ENCODE assay signal across 21 cellular contexts in genomic region chr14:100989924-100990323, GRCh38.
DNase-seq lines count a peak whose midpoint lies in the region; ATAC-seq and TF ChIP-seq lines count a peak whose summit lies in the region.
"Had no signal": no experiment of that assay in that cellular context is flagged by ENCODE, and none has a peak within 500 bp of the region (broad histone marks: within the 10 kb centered on the region; RNA-seq: fewer than 3 reads in every experiment).

No MANE protein-coding gene starts in this region.

- H3K36me3 Mint-ChIP-seq in natural killer cell treated with Interleukin-12 subunit alpha and Interleukin-12 subunit beta and Interleukin-15 and Interleukin-18, amount 100 ng/mL, for 72 hours: no peaks in the 10 kb centered on the region
- H3K36me3 Mint-ChIP-seq: CD8-positive, alpha-beta memory T cell had no signal

- H3K9me3 ChIP-seq in PC-3 (ENCODE audit: low read length): no peaks in the 10 kb centered on the region
- H3K9me3 ChIP-seq: BLaER1 had no signal

- no peaks in the 10 kb centered on the region for H3K36me3 ChIP-seq in PC-3 (ENCODE audit: low read depth, low read length)
- H3K36me3 ChIP-seq: BLaER1 had no signal

- H3K27me3 ChIP-seq in PC-3 (ENCODE audit: low read length): no peaks in the 10 kb centered on the region
- H3K27me3 ChIP-seq: BLaER1 had no signal

- H3K9me3 Mint-ChIP-seq in natural killer cell treated with Interleukin-12 subunit alpha and Interleukin-12 subunit beta and Interleukin-15 and Interleukin-18, amount 100 ng/mL, for 72 hours: no peaks in the 10 kb centered on the region

- no TSS peak for BruUV-seq in PC-3 (replicated peaks; lab: Mats Ljungman, UMichigan)

- no peaks in the 10 kb centered on the region for H3K79me2 ChIP-seq in PC-3 (ENCODE audit: low read length)

- intact Hi-C loops in PC-3 (cut with micrococcal nuclease): loop anchor here (5.0 to 10.0 kb wide), 3 partner anchors 67 to 225 kb away; no protein-coding TSS in a partner anchor

- CTCF ChIA-PET in PC-3 (lab: Charles Lee): no interaction called here

- H4K20me1 ChIP-seq in PC-3 (ENCODE audit: low read length): no peaks in the 10 kb centered on the region
- H4K20me1 ChIP-seq: BLaER1 had no signal

- POLR2A ChIA-PET in PC-3 (lab: Charles Lee; ENCODE audit: unreplicated experiment): no interaction called here

- H3K27ac Mint-ChIP-seq in natural killer cell treated with Interleukin-12 subunit alpha and Interleukin-12 subunit beta and Interleukin-15 and Interleukin-18, amount 100 ng/mL, for 72 hours: no peak overlapping the region
- H3K27ac Mint-ChIP-seq: CD8-positive, alpha-beta memory T cell; IgD-negative memory B cell had no signal

- H3K9me2 ChIP-seq in PC-3 (replicated peaks; ENCODE audit: low read length): no peaks in the 10 kb centered on the region

- no peaks in the 10 kb centered on the region for H3F3A ChIP-seq in PC-3 (ENCODE audit: low read length, unreplicated experiment)

- H3K4me1 ChIP-seq in PC-3 (ENCODE audit: insufficient read depth, low read length): peaks cover 47% of the 10 kb centered on the region
- H3K4me1 ChIP-seq: BLaER1 had no signal

- H3K27ac ChIP-seq in PC-3 (ENCODE audit: low read length): peak overlapping the region; percentile 98
- H3K27ac ChIP-seq: BLaER1 had no signal

- H3K4me3 ChIP-seq in PC-3 (ENCODE audit: low read length) (no peak overlapping the region), choroid plexus epithelial cell (ENCODE audit: low read depth, low read length) (no peak overlapping the region)
- H3K4me3 ChIP-seq: BLaER1 had no signal

- H3K4me2 ChIP-seq in PC-3 (ENCODE audit: low read length): no peak overlapping the region
- H3K4me2 ChIP-seq: BLaER1 had no signal

- peak; percentile 11 for DNase-seq in AG20443 (ENCODE audit: low spot score)
- DNase-seq in PC-3: no peak
- DNase-seq in choroid plexus epithelial cell (ENCODE audit: low read depth): peak; percentile 49
- DNase-seq in kidney glomerular epithelial cell (lab: John Stamatoyannopoulos, UW): peak; percentile 18
- DNase-seq in activated CD8-positive, alpha-beta memory T cell treated with anti-CD3 and anti-CD28 coated beads, Interleukin-2, amount 50 U/mL, for 48 hours: no peak
- no peak for DNase-seq in DMS114 treated with DMSO at 0.1 percent for 48 hours (lab: John Stamatoyannopoulos, UW; ENCODE audit: unreplicated experiment)
- no peak for DNase-seq in natural killer cell treated with Interleukin-12 subunit alpha and Interleukin-12 subunit beta and Interleukin-15 and Interleukin-18, amount 100 ng/mL, for 72 hours (ENCODE audit: low spot score)
- DNase-seq: CD8-positive, alpha-beta memory T cell; DMS153; EL; H7; NCI-H1105 treated with DMSO at 0.1 percent for 48 hours; NCI-H1694 treated with DMSO at 0.1 percent for 48 hours; NCI-H226; NCI-H524 treated with DMSO at 0.1 percent for 48 hours; SHP77 treated with DMSO at 0.1 percent for 48 hours had no signal

- H3K4me1 Mint-ChIP-seq in natural killer cell treated with Interleukin-12 subunit alpha and Interleukin-12 subunit beta and Interleukin-15 and Interleukin-18, amount 100 ng/mL, for 72 hours (ENCODE audit: low read depth in 2 of 2): no peaks in the 10 kb centered on the region
- H3K4me1 Mint-ChIP-seq: CD8-positive, alpha-beta memory T cell; IgD-negative memory B cell had no signal

- ATAC-seq in PC-3: no peak
- no peak for ATAC-seq in GM19328 (IDR thresholded peaks at IDR 0.05; ENCODE audit: unreplicated experiment)
- ATAC-seq in natural killer cell treated with Interleukin-12 subunit alpha and Interleukin-12 subunit beta and Interleukin-15 and Interleukin-18, amount 100 ng/mL, for 72 hours: no peak
- ATAC-seq: Panc1, SK-N-SH treated with all-trans-retinoic acid at 6 μM for 48 hours had no signal

- no peak overlapping the region for H2AFZ ChIP-seq in PC-3 (ENCODE audit: low read length)

- H3K9ac ChIP-seq in PC-3 (ENCODE audit: low read length): peak overlapping the region; percentile 63; the same call in 1 of the 2 replicates
- H3K9ac ChIP-seq: BLaER1 had no signal

- TF ChIP-seq CTCF in PC-3 (conservative IDR thresholded peaks at IDR 0.05; ENCODE audit: low read depth, low read length): no peak
- TF ChIP-seq CTCF in choroid plexus epithelial cell (conservative IDR thresholded peaks at IDR 0.05; ENCODE audit: low read depth, low read length): no peak

- no peak overlapping the region for H3K4me3 Mint-ChIP-seq in natural killer cell treated with Interleukin-12 subunit alpha and Interleukin-12 subunit beta and Interleukin-15 and Interleukin-18, amount 100 ng/mL, for 72 hours
- H3K4me3 Mint-ChIP-seq: CD8-positive, alpha-beta memory T cell; IgD-negative memory B cell had no signal

- peaks cover 16 to 47% of the 10 kb centered on the region in 2 donors for H3K27me3 Mint-ChIP-seq in natural killer cell treated with Interleukin-12 subunit alpha and Interleukin-12 subunit beta and Interleukin-15 and Interleukin-18, amount 100 ng/mL, for 72 hours
- H3K27me3 Mint-ChIP-seq: IgD-negative memory B cell had no signal

Comparison
In these comparisons a context has a peak if more than half of its experiments do, and no peak if none do; other contexts are left out.
1. DNase-seq: peak in AG20443 (single experiment), choroid plexus epithelial cell (single experiment) and kidney glomerular epithelial cell (single experiment); none in PC-3 (single experiment), activated CD8-positive, alpha-beta memory T cell treated with anti-CD3 and anti-CD28 coated beads, Interleukin-2, amount 50 U/mL, for 48 hours (single experiment), DMS114 treated with DMSO at 0.1 percent for 48 hours (single experiment) and natural killer cell treated with Interleukin-12 subunit alpha and Interleukin-12 subunit beta and Interleukin-15 and Interleukin-18, amount 100 ng/mL, for 72 hours (single experiment).